In genomic region chr1:46754707-46755106, GRCh38 we compare ENCODE assay signal across 10 cellular contexts. TPM values are rescaled to one million over a fixed set of nuclear protein-coding genes. Genes with fewer than 3 reads are reported as not detected.
DNase-seq lines count a peak whose midpoint lies in the region; ATAC-seq and TF ChIP-seq lines count a peak whose summit lies in the region.
"Not testable (repeated sequence)": the region's sequence is repeated elsewhere in the genome, so short reads cannot be mapped to it uniquely, and the experiment has no call there.
"Had no signal": no experiment of that assay in that cellular context is flagged by ENCODE, and none has a peak within 500 bp of the region (broad histone marks: within the 10 kb centered on the region; RNA-seq: fewer than 3 reads in every experiment).

No MANE protein-coding gene starts in this region.

- H3K27me3 Mint-ChIP-seq in progenitor cell of endocrine pancreas: not testable (repeated sequence)

- not testable (repeated sequence) for ATAC-seq in lower lobe of right lung; upper lobe of left lung (ENCODE audit: low FRiP score in 2 of 2)

- peaks cover 26% of the 10 kb centered on the region; the same call in 1 of the 2 replicates for H3F3A ChIP-seq in PC-9 (ENCODE audit: insufficient read depth, low read depth)

- 43 to 44% methylated on average over 4 of the region's 4 CpGs for WGBS in esophagus squamous epithelium, 2 donors
- 44 to 49% methylated on average over 4 of the region's 4 CpGs for WGBS in upper lobe of left lung, 2 donors

- not testable (repeated sequence) for H2AFZ ChIP-seq in PC-9

- H4K20me1 ChIP-seq in PC-9 (ENCODE audit: insufficient read depth): not testable (repeated sequence)

- peak overlapping the region; percentile 37; the same call in 1 of the 2 replicates for H3K4me2 ChIP-seq in PC-9

- not testable (repeated sequence) for H3K9me3 Mint-ChIP-seq in progenitor cell of endocrine pancreas (ENCODE audit: low read depth)

- POLR2A ChIA-PET in PC-9 (lab: Charles Lee; ENCODE audit: unreplicated experiment): interaction anchor here (0.6 to 0.7 kb wide), 2 partner anchors 44 to 50 kb away, joined by 4 to 7 read pairs; no protein-coding TSS in a partner anchor

- DNase-seq in HT-29 (ENCODE audit: low spot score) (peak; percentile 28), PC-9 (peak; percentile 46 to 85), dermis blood vessel endothelial cell (peak; percentile 26)
- not testable (repeated sequence) for DNase-seq in esophagus squamous epithelium (lab: John Stamatoyannopoulos, UW); lower lobe of right lung; progenitor cell of endocrine pancreas (ENCODE audit: low spot score, unreplicated experiment); upper lobe of left lung

- not testable (repeated sequence) for H3K4me3 ChIP-seq in PC-9, esophagus squamous epithelium, lower lobe of right lung, upper lobe of left lung

- peaks cover 49% of the 10 kb centered on the region for H3K4me1 Mint-ChIP-seq in progenitor cell of endocrine pancreas (ENCODE audit: low read depth)

- H3K27me3 ChIP-seq in PC-9 (ENCODE audit: insufficient read depth, low read depth); lower lobe of right lung (ENCODE audit: low read depth); upper lobe of left lung: not testable (repeated sequence)
- H3K27me3 ChIP-seq in esophagus squamous epithelium: peaks cover 0 to 19% (median 0%) of the 10 kb centered on the region in 4 donors

- not testable (repeated sequence) for TF ChIP-seq CTCF in PC-9 (conservative IDR thresholded peaks at IDR 0.05); esophagus squamous epithelium (IDR thresholded peaks at IDR 0.05); lower lobe of right lung (IDR thresholded peaks at IDR 0.05); progenitor cell of endocrine pancreas (IDR thresholded peaks at IDR 0.05; ENCODE audit: unreplicated experiment); upper lobe of left lung (IDR thresholded peaks at IDR 0.05)

- H3K4me3 Mint-ChIP-seq in progenitor cell of endocrine pancreas (ENCODE audit: low read depth): peak overlapping the region; percentile 2

- H3K4me1 ChIP-seq in PC-9 (replicated peaks; ENCODE audit: insufficient read depth) (peaks cover 79% of the 10 kb centered on the region), esophagus squamous epithelium (peaks cover 18 to 86% (median 23%) of the 10 kb centered on the region in 3 donors), upper lobe of left lung (peaks cover 0 to 29% (median 16%) of the 10 kb centered on the region in 4 donors)
- not testable (repeated sequence) for H3K4me1 ChIP-seq in lower lobe of right lung

- CTCF ChIA-PET in PC-9 (lab: Charles Lee): not testable (repeated sequence)

- not testable (repeated sequence) for TF ChIP-seq EP300 in upper lobe of left lung (IDR thresholded peaks at IDR 0.05)

- peak overlapping the region; percentile 91 for H3K27ac Mint-ChIP-seq in progenitor cell of endocrine pancreas

- H3K36me3 Mint-ChIP-seq in progenitor cell of endocrine pancreas (ENCODE audit: insufficient read depth): not testable (repeated sequence)

- H3K9me3 ChIP-seq in PC-9 (ENCODE audit: insufficient read depth, low read depth); esophagus squamous epithelium; lower lobe of right lung; upper lobe of left lung: not testable (repeated sequence)

- intact Hi-C loops in PC-9 (cut with micrococcal nuclease; ENCODE audit: unreplicated experiment): loop anchor here (5.0 kb wide), 1 partner anchor 103 kb away; no protein-coding TSS in a partner anchor
- intact Hi-C loops in esophagus squamous epithelium (cut with DNase I); lower lobe of right lung (cut with DNase I): not testable (repeated sequence)

- H3K36me3 ChIP-seq in PC-9 (ENCODE audit: low read depth); esophagus squamous epithelium; lower lobe of right lung; upper lobe of left lung: not testable (repeated sequence)

- BruUV-seq in PC-9 (replicated peaks; lab: Mats Ljungman, UMichigan): not testable (repeated sequence)

- not testable (repeated sequence) for TF ChIP-seq POLR2A in esophagus squamous epithelium (IDR thresholded peaks at IDR 0.05); upper lobe of left lung (IDR thresholded peaks at IDR 0.05)

- peak overlapping the region; percentile 45; the same call in 1 of the 2 replicates for H3K27ac ChIP-seq in PC-9
- H3K27ac ChIP-seq in esophagus squamous epithelium: peak overlapping the region; percentile 57 to 79 (median 69)
- peak overlapping the region; percentile 81 for H3K27ac ChIP-seq in lower lobe of right lung
- H3K27ac ChIP-seq in upper lobe of left lung: peak overlapping the region in 3 of 4 donors; percentile 15 to 64 (median 51)

- not testable (repeated sequence) for H3K79me2 ChIP-seq in PC-9 (ENCODE audit: low read depth)

- H3K9me2 ChIP-seq in PC-9 (ENCODE audit: insufficient read depth): not testable (repeated sequence)

RNA-seq across cellular contexts. Expression of gene EFCAB14, which starts 35.8 kb away (rescaled TPM):
- total RNA-seq in HT-29 (2014; rRNA removed; shearing (Covaris generic)): 34.2 and 42.6 TPM in 2 replicates
- total RNA-seq in PC-9 (2021): 71.1 and 95.4 TPM in 2 replicates
- total RNA-seq in dermis blood vessel endothelial cell: 90.7 and 155 TPM in 2 replicates
- 10 to 100 TPM; 68.7 to 98.8 (median 88.9) TPM for total RNA-seq in esophagus squamous epithelium
- total RNA-seq in lower lobe of right lung: 116 TPM
- total RNA-seq in progenitor cell of endocrine pancreas: 63.6 and 65.2 TPM in 2 replicates
- total RNA-seq in upper lobe of left lung: 100 to 1,000 TPM; 100 to 171 (median 115) TPM

RNA-seq across cellular contexts. Expression of gene CYP4B1, which starts 44.1 kb away (rescaled TPM):
- 0.23 TPM in 1 of 2 replicates, not detected in the other for total RNA-seq in HT-29 (2014; rRNA removed; shearing (Covaris generic))
- total RNA-seq in PC-9 (2021): 3.1 and 3.5 TPM in 2 replicates
- 0.17 TPM in 1 of 2 replicates, not detected in the other for total RNA-seq in dermis blood vessel endothelial cell
- total RNA-seq in esophagus squamous epithelium: 100 to 1,000 TPM in 2 of 4 donors, 10 to 100 TPM in 2; 14.0 to 147 (median 109) TPM
- 210 TPM for total RNA-seq in lower lobe of right lung
- 0.80 TPM in 1 of 2 replicates, not detected in the other for total RNA-seq in progenitor cell of endocrine pancreas
- total RNA-seq in upper lobe of left lung: 1,000 to 10,000 TPM in 1 of 6 donors, 100 to 1,000 TPM in 5; 211 to 1,043 (median 640) TPM
- total RNA-seq: H7, HFFc6, SJSA1 had no signal
